23 cellular contexts compared by ENCODE assay signal in the genomic region with DNA sequence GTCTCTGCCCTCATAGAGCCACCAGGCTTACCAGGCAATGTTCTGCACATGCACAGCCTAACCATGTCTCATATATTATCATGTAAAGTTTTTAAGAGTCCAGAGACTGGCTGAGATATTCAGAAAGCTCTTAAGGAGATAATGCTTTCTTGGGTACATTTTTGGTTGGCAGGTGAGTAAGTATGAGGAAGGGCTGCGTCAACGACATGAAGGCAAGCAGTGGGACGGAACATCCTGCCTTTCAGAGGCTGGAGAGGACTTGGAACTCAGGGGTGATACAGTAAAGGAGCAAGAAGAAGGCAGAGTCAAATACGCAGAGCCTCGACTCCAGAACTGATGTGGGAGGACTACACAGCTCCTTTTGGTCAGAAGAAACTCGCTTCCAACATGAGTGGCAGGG.
"Had no signal": no experiment of that assay in that cellular context is flagged by ENCODE, and none has a peak within 500 bp of the region (broad histone marks: within the 10 kb centered on the region; RNA-seq: fewer than 3 reads in every experiment).

No MANE protein-coding gene starts in this region.

- H2AFZ ChIP-seq: hepatocyte had no signal

- H3K4me1 ChIP-seq: stomach, testis, transverse colon, upper lobe of left lung, vagina had no signal

- H3K27ac ChIP-seq: hepatocyte, left ventricle myocardium inferior, ovary, right atrium auricular region, skin epidermis, stomach, testis, thyroid gland, transverse colon, upper lobe of left lung, vagina had no signal

- H3K4me2 ChIP-seq: hepatocyte had no signal

- H3K4me3 ChIP-seq: hepatocyte, left ventricle myocardium inferior, lung, mucosa of descending colon, ovary, right atrium auricular region, skin epidermis, stomach, testis, thyroid gland, transverse colon, upper lobe of left lung, vagina had no signal

- ATAC-seq: mucosa of descending colon; naive thymus-derived CD8-positive, alpha-beta T cell; sciatic nerve; stimulated activated naive B cell treated with anti-CD40 and anti-IgM and Interleukin-4, amounts not matched to agents 10 μg/mL and 1 μg/mL and 100 μg/mL, for 72 hours; stimulated activated naive CD8-positive, alpha-beta T cell treated with anti-CD3 and anti-CD28 coated beads, Interleukin-15, Interleukin-2, amounts not matched to agents 100 U/mL and 50 U/mL, for 24 hours had no signal

- H3K79me2 ChIP-seq: hepatocyte had no signal

- H3K36me3 ChIP-seq: ovary had no signal

- H3K27me3 ChIP-seq: hepatocyte, ovary, right atrium auricular region, stomach, testis, thyroid gland, transverse colon, upper lobe of left lung, vagina had no signal

- H3K9me3 ChIP-seq: left ventricle myocardium inferior, mucosa of descending colon, ovary, right atrium auricular region, stomach, testis, thyroid gland, transverse colon, upper lobe of left lung, vagina had no signal

- DNase-seq: islet precursor cell; left ventricle myocardium inferior; mesendoderm; mucosa of descending colon; naive thymus-derived CD8-positive, alpha-beta T cell; ovary; stimulated activated CD4-positive, alpha-beta T cell treated with anti-CD3 and anti-CD28 coated beads, Interleukin-12 subunit alpha, Interleukin-12 subunit beta, amount 100 ng/mL, for 4 hours; stimulated activated CD4-positive, alpha-beta T cell treated with anti-CD3 and anti-CD28 coated beads, Interleukin-15, amount 100 ng/mL, for 24 hours; stimulated activated CD4-positive, alpha-beta T cell treated with anti-CD3 and anti-CD28 coated beads, Interleukin-2, amount 100 ng/mL, for 24 hours; stimulated activated CD4-positive, alpha-beta T cell treated with anti-CD3 and anti-CD28 coated beads, Interleukin-4, amount 100 ng/mL, for 1 hour; stimulated activated naive B cell treated with anti-CD40 and anti-IgM and Interleukin-4, amounts not matched to agents 10 μg/mL and 1 μg/mL and 100 μg/mL, for 72 hours; stimulated activated naive CD8-positive, alpha-beta T cell treated with anti-CD3 and anti-CD28 coated beads, Interleukin-15, Interleukin-2, amounts not matched to agents 100 U/mL and 50 U/mL, for 24 hours; stomach; testis; thyroid gland; transverse colon; upper lobe of left lung had no signal
